Comparison of ENCODE assay signal across 10 cellular contexts in the genomic region with DNA sequence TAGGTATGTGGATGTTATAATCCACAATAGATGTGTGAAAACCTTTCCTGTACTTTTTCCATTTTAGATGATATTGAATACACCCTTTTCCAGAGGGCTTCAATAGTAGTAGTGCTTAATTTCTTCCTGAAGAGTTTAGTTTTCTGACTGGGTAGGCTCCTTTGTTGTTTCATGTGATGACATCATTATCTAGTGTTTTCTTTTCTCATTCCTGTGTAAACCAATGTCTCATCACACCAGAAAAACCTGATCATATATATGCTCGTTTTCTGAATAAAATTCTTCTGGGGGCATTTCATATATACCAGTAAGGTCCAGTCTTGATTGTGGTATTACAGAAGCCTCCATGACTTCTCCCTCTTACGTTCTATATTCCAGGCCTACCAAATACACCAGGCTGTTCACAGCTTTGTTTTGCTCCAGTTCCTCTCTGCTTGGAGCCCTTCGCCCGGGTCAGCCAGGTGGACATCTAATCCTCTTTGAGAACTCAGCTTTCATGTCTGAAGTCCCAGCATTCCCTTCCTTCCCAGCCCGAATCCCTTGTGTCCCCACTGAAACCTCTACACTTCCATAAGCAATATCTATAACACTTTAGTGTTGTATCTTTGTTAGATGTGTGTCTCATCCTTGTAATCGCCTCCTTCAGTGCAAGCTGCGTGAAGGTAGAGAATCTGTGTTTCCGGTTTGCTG. TPM values are rescaled to one million over a fixed set of nuclear protein-coding genes. Genes with fewer than 3 reads are reported as not detected.
DNase-seq lines count a peak whose midpoint lies in the region; ATAC-seq and TF ChIP-seq lines count a peak whose summit lies in the region.
"Had no signal": no experiment of that assay in that cellular context is flagged by ENCODE, and none has a peak within 500 bp of the region (broad histone marks: within the 10 kb centered on the region; RNA-seq: fewer than 3 reads in every experiment).

No MANE protein-coding gene starts in this region.

- POLR2A ChIA-PET in MCF 10A (lab: Yijun Ruan, JAX) = interaction anchor here (0.5 to 6.0 kb wide), 19 partner anchors 8 to 640 kb away, joined by 3 to 63 read pairs (median 8); a partner anchor contains a TSS

- TF ChIP-seq CTCF in MCF 10A (IDR thresholded peaks at IDR 0.05; ENCODE audit: unreplicated experiment) = no peak

- CTCF ChIA-PET in MCF 10A (lab: Yijun Ruan, JAX) = interaction anchor here (0.6 kb wide), 2 partner anchors 14 to 63 kb away, joined by 3 read pairs; no protein-coding TSS in a partner anchor

- H3K36me3 Mint-ChIP-seq in MCF 10A (ENCODE audit: insufficient read depth, unreplicated experiment) = no peaks in the 10 kb centered on the region

- H3K27ac Mint-ChIP-seq in MCF 10A (ENCODE audit: low read depth, unreplicated experiment) = no peak overlapping the region
- H3K27ac Mint-ChIP-seq: activated naive CD4-positive, alpha-beta T cell treated with anti-CD3 and anti-CD28 coated beads, Interleukin-2, amount 50 U/mL, for 24 hours; stimulated activated naive CD8-positive, alpha-beta T cell treated with anti-CD3 and anti-CD28 coated beads, Interleukin-15, Interleukin-2, amounts not matched to agents 100 ng/mL and 50 ng/mL, for 24 hours had no signal

- peaks cover 32% of the 10 kb centered on the region for H3K4me1 Mint-ChIP-seq in MCF 10A (ENCODE audit: insufficient read depth, unreplicated experiment)

- BruUV-seq in MCF 10A (replicated peaks; lab: Mats Ljungman, UMichigan) = TSS peak; percentile 47

- ATAC-seq in HG03045 (IDR thresholded peaks at IDR 0.05; ENCODE audit: unreplicated experiment) (no peak), HG03457 (IDR thresholded peaks at IDR 0.05; ENCODE audit: unreplicated experiment) (no peak)

- no peaks in the 10 kb centered on the region for H3K9me3 Mint-ChIP-seq in MCF 10A (ENCODE audit: unreplicated experiment)
- H3K9me3 Mint-ChIP-seq: activated naive CD4-positive, alpha-beta T cell treated with anti-CD3 and anti-CD28 coated beads, Interleukin-2, amount 50 U/mL, for 24 hours; stimulated activated naive CD8-positive, alpha-beta T cell treated with anti-CD3 and anti-CD28 coated beads, Interleukin-15, Interleukin-2, amounts not matched to agents 100 ng/mL and 50 ng/mL, for 24 hours had no signal

- H3K4me3 Mint-ChIP-seq in MCF 10A (ENCODE audit: unreplicated experiment) = no peak overlapping the region
- H3K4me3 Mint-ChIP-seq: activated naive CD4-positive, alpha-beta T cell treated with anti-CD3 and anti-CD28 coated beads, Interleukin-2, amount 50 U/mL, for 24 hours; stimulated activated naive CD8-positive, alpha-beta T cell treated with anti-CD3 and anti-CD28 coated beads, Interleukin-15, Interleukin-2, amounts not matched to agents 100 ng/mL and 50 ng/mL, for 24 hours had no signal

- DNase-seq in AG08395 (ENCODE audit: low spot score) (peak; percentile 29), HT1080 (ENCODE audit: low read depth) (peak; percentile 35), MCF 10A (ENCODE audit: unreplicated experiment) (no peak), medulla oblongata (ENCODE audit: extremely low spot score) (peak; percentile 55), NAMALWA (ENCODE audit: low spot score) (no peak), SK-N-DZ (ENCODE audit: low spot score) (no peak)

- intact Hi-C loops in MCF 10A (cut with micrococcal nuclease) = loop anchor here (10.0 kb wide), 1 partner anchor 57 kb away; no protein-coding TSS in a partner anchor

- no peaks in the 10 kb centered on the region for H3K27me3 Mint-ChIP-seq in MCF 10A (ENCODE audit: insufficient read depth, unreplicated experiment)
- H3K27me3 Mint-ChIP-seq: activated naive CD4-positive, alpha-beta T cell treated with anti-CD3 and anti-CD28 coated beads, Interleukin-2, amount 50 U/mL, for 24 hours; stimulated activated naive CD8-positive, alpha-beta T cell treated with anti-CD3 and anti-CD28 coated beads, Interleukin-15, Interleukin-2, amounts not matched to agents 100 ng/mL and 50 ng/mL, for 24 hours had no signal

RNA-seq across cellular contexts. Expression of a gene that starts 1.8 kb away (rescaled TPM):
- 114 and 142 TPM in 2 replicates for total RNA-seq in HT1080 (2014; rRNA removed; shearing (Covaris generic))
- polyA plus RNA-seq in HT1080 (2015; cell fraction: cytosol; rRNA removed) = 77.7 and 109 TPM in 2 replicates
- 22.4 and 28.1 TPM in 2 replicates for polyA plus RNA-seq in HT1080 (2015; cell fraction: nucleus; rRNA removed)
- total RNA-seq in MCF 10A (2022) = 73.1 and 86.0 TPM in 2 replicates
- polyA plus RNA-seq in SK-N-DZ (2014; cell fraction: cytosol; rRNA removed) = 23.8 and 27.2 TPM in 2 replicates
- 17.2 and 28.5 TPM in 2 replicates for polyA plus RNA-seq in SK-N-DZ (2014; cell fraction: nucleus; rRNA removed)

Comparison
In these comparisons a context has a peak if more than half of its experiments do, and no peak if none do; other contexts are left out.
1. DNase-seq: peak in AG08395 (single experiment), HT1080 (single experiment) and medulla oblongata (single experiment); none in MCF 10A (single experiment), NAMALWA (single experiment) and SK-N-DZ (single experiment).